ENCODE assay signal across 8 cellular contexts in genomic region chr11:65718964-65719492, GRCh38. TPM values are rescaled to one million over a fixed set of nuclear protein-coding genes. Genes with fewer than 3 reads are reported as not detected.
DNase-seq lines count a peak whose midpoint lies in the region; ATAC-seq and TF ChIP-seq lines count a peak whose summit lies in the region.

No MANE protein-coding gene starts in this region.

- H3K27ac ChIP-seq in MM.1S (ENCODE audit: low read length) (no peak overlapping the region), coronary artery (no peak overlapping the region)

- no peaks in the 10 kb centered on the region for H3K27me3 ChIP-seq in MM.1S (replicated peaks; ENCODE audit: insufficient read depth, low read length)

- peak overlapping the region; percentile 72 for H3K4me2 ChIP-seq in MM.1S (ENCODE audit: low read depth, low read length)

- DNase-seq in CD14-positive monocyte (ENCODE audit: low spot score) = no peak
- DNase-seq in MM.1S = no peak
- DNase-seq in coronary artery (ENCODE audit: low spot score) = no peak
- no peak for DNase-seq in naive thymus-derived CD8-positive, alpha-beta T cell
- no peak for DNase-seq in DMS53 treated with DMSO at 0.1 percent for 48 hours (lab: John Stamatoyannopoulos, UW; ENCODE audit: unreplicated experiment)
- no peak for DNase-seq in DMS153 treated with DMSO at 0.1 percent for 48 hours (lab: John Stamatoyannopoulos, UW; ENCODE audit: unreplicated experiment)
- DNase-seq in occipital lobe (lab: John Stamatoyannopoulos, UW) = no peak

- no peaks in the 10 kb centered on the region for H3K9me3 Mint-ChIP-seq in CD14-positive monocyte
- no peaks in the 10 kb centered on the region for H3K9me3 Mint-ChIP-seq in naive thymus-derived CD8-positive, alpha-beta T cell

- no peaks in the 10 kb centered on the region for H3K9me2 ChIP-seq in MM.1S (replicated peaks; ENCODE audit: insufficient read depth, low read length)

- TF ChIP-seq CTCF in CD14-positive monocyte (IDR thresholded peaks at IDR 0.05) (no peak), MM.1S (IDR thresholded peaks at IDR 0.05; ENCODE audit: low read length) (no peak), coronary artery (IDR thresholded peaks at IDR 0.05) (no peak)

- H2AFZ ChIP-seq in MM.1S (ENCODE audit: low read length) = no peak overlapping the region

- H3K9me3 ChIP-seq in MM.1S (replicated peaks; ENCODE audit: insufficient read depth, low read length) = no peaks in the 10 kb centered on the region

- peaks cover 49 to 57% of the 10 kb centered on the region in 2 donors for H3K36me3 Mint-ChIP-seq in CD14-positive monocyte
- H3K36me3 Mint-ChIP-seq in naive thymus-derived CD8-positive, alpha-beta T cell = peaks cover 8 to 54% (median 11%) of the 10 kb centered on the region in 3 donors

- H4K20me1 ChIP-seq in MM.1S (ENCODE audit: insufficient read depth, low read length) = 0 out of 2 replicates have a peak, but pooled peaks cover 8% of the 10 kb centered on the region

- peaks cover 9% of the 10 kb centered on the region for H3K4me1 ChIP-seq in MM.1S (ENCODE audit: low read length)

- peaks cover 20% of the 10 kb centered on the region; the same call in 1 of the 2 replicates for H3K36me3 ChIP-seq in MM.1S (replicated peaks; ENCODE audit: insufficient read depth, low read length)

- H3K79me2 ChIP-seq in MM.1S (ENCODE audit: low read length) = peaks cover 56% of the 10 kb centered on the region

- H3K4me3 Mint-ChIP-seq in CD14-positive monocyte = peak overlapping the region; percentile 58 to 96
- peak overlapping the region; percentile 80 to 95 (median 92) for H3K4me3 Mint-ChIP-seq in naive thymus-derived CD8-positive, alpha-beta T cell

- peaks cover 30% of the 10 kb centered on the region for H3K4me1 Mint-ChIP-seq in CD14-positive monocyte
- peaks cover 22 to 56% (median 45%) of the 10 kb centered on the region in 4 donors for H3K4me1 Mint-ChIP-seq in naive thymus-derived CD8-positive, alpha-beta T cell

- peak overlapping the region; percentile 81; the same call in 1 of the 2 replicates for H3K9ac ChIP-seq in MM.1S (ENCODE audit: low read length)

- peak overlapping the region in 5 of 7 donors; percentile 26 to 84 (median 42) for H3K27ac Mint-ChIP-seq in CD14-positive monocyte
- H3K27ac Mint-ChIP-seq in naive thymus-derived CD8-positive, alpha-beta T cell = peak overlapping the region in 9 of 10 donors; percentile 53 to 95 (median 84)

- peaks cover 0 to 4% (median 2%) of the 10 kb centered on the region in 3 donors for H3K27me3 Mint-ChIP-seq in CD14-positive monocyte (ENCODE audit: low read depth in 3 of 3)
- H3K27me3 Mint-ChIP-seq in naive thymus-derived CD8-positive, alpha-beta T cell = peaks cover 0 to 1% (median 0%) of the 10 kb centered on the region in 5 donors

- POLR2A ChIA-PET in naive thymus-derived CD8-positive, alpha-beta T cell (lab: Charles Lee) = interaction anchor here (1.1 to 3.2 kb wide), 7 partner anchors 7 to 305 kb away, joined by 3 to 38 read pairs (median 9); partner anchors contain the start of genes KAT5, MUS81, PCNX3 and RELA

- H3F3A ChIP-seq in MM.1S (ENCODE audit: insufficient read depth, low read length) = peaks cover 9% of the 10 kb centered on the region

- H3K4me3 ChIP-seq in MM.1S (ENCODE audit: low read length) (peak overlapping the region; percentile 98), coronary artery (peak overlapping the region; percentile 94)

- intact Hi-C loops in CD14-positive monocyte (cut with micrococcal nuclease) = loop anchor here in 1 of 2 donors (5.0 kb wide), 1 partner anchor 63 kb away; the partner anchor contains the start of gene AP5B1

- no peak for ATAC-seq in naive thymus-derived CD8-positive, alpha-beta T cell
- ATAC-seq in HG03045 (IDR thresholded peaks at IDR 0.05; ENCODE audit: unreplicated experiment) = no peak

RNA-seq across cellular contexts. Expression of gene RNASEH2C, which starts 1.6 kb away (rescaled TPM):
- 100 to 1,000 TPM in 1 of 2 donors, 10 to 100 TPM in 1; 95.2 to 131 TPM for polyA plus RNA-seq in CD14-positive monocyte
- 10 to 100 TPM; 62.0 to 69.9 TPM for total RNA-seq in naive thymus-derived CD8-positive, alpha-beta T cell
- polyA plus RNA-seq in naive thymus-derived CD8-positive, alpha-beta T cell = 10 to 100 TPM; 73.4 to 99.0 (median 98.2) TPM
- total RNA-seq in occipital lobe = 9.4 TPM

RNA-seq across cellular contexts. Expression of gene KAT5, which starts 7.0 kb away (rescaled TPM):
- polyA plus RNA-seq in CD14-positive monocyte = 10 to 100 TPM; 32.5 to 33.1 TPM
- 100 to 1,000 TPM; 105 to 125 TPM for total RNA-seq in naive thymus-derived CD8-positive, alpha-beta T cell
- 10 to 100 TPM; 38.0 to 57.3 (median 54.0) TPM for polyA plus RNA-seq in naive thymus-derived CD8-positive, alpha-beta T cell
- total RNA-seq in occipital lobe = 43.8 TPM

RNA-seq across cellular contexts. Expression of gene RELA, which starts 56.3 kb away (rescaled TPM):
- polyA plus RNA-seq in CD14-positive monocyte = 10 to 100 TPM; 21.3 to 30.9 TPM
- total RNA-seq in naive thymus-derived CD8-positive, alpha-beta T cell = 100 to 1,000 TPM; 175 to 184 TPM
- 10 to 100 TPM; 38.4 to 69.8 (median 56.6) TPM for polyA plus RNA-seq in naive thymus-derived CD8-positive, alpha-beta T cell
- 12.6 TPM for total RNA-seq in occipital lobe

Comparison
In these comparisons a context has a peak if more than half of its experiments do, and no peak if none do; other contexts are left out.
1. RNA of gene RELA, which starts 56.3 kb away (total RNA-seq): 175 to 184 TPM in naive thymus-derived CD8-positive, alpha-beta T cell; 12.6 TPM in occipital lobe (single experiment); every median in the first group is over 10 times any median in the second.